In the genomic region with DNA sequence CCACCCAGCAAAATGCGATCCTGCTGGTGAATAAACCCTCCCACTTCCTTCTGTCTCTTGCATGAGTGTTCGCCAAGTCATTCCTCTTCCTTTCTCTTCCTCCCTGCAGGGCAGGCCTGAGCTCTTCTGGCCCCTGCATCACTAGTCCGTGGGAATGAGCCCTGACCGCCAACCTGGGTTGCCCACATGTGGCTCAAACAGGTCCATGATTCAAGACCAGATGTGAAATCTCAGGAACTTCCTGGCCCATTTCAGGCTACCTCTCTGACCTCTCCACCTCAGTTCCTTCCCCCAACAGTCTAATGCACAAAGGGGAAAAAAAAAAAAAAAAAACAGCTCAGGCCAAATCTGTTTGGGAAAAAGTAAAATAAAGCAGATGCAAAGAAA, we compare ENCODE assay signal across 1 cellular context.
TF ChIP-seq lines count a peak whose summit lies in the region.

No MANE protein-coding gene starts in this region.

TF ChIP-seq in endothelial cell of umbilical vein, 7 proteins besides CTCF, POLR2A, EP300 and RAD21:
- no peak for TF ChIP-seq GATA2 (IDR thresholded peaks at IDR 0.05; ENCODE audit: insufficient read depth, insufficient read length, low read depth, low read length)
- TF ChIP-seq EZH2 (IDR thresholded peaks at IDR 0.05; ENCODE audit: borderline replicate concordance, low read depth, low read length, severe bottlenecking) = no peak
- no peak for TF ChIP-seq JUN (IDR thresholded peaks at IDR 0.05; ENCODE audit: borderline replicate concordance, insufficient read depth, insufficient read length, low read depth)
- no peak for TF ChIP-seq POLR2AphosphoS5 (IDR thresholded peaks at IDR 0.05; ENCODE audit: insufficient read depth, low read depth, low read length)
- TF ChIP-seq FOS (IDR thresholded peaks at IDR 0.05; ENCODE audit: borderline replicate concordance, insufficient read depth, low read length) = no peak
- no peak for TF ChIP-seq MYC (IDR thresholded peaks at IDR 0.05; ENCODE audit: low read depth, low read length)
- TF ChIP-seq, protein P1, sequence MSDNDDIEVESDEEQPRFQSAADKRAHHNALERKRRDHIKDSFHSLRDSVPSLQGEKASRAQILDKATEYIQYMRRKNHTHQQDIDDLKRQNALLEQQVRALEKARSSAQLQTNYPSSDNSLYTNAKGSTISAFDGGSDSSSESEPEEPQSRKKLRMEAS (IDR thresholded peaks at IDR 0.05; ENCODE audit: insufficient read depth, insufficient read length) = no peak
TF ChIP-seq in endothelial cell of umbilical vein: peak in this region for 0.
